In the genomic region with DNA sequence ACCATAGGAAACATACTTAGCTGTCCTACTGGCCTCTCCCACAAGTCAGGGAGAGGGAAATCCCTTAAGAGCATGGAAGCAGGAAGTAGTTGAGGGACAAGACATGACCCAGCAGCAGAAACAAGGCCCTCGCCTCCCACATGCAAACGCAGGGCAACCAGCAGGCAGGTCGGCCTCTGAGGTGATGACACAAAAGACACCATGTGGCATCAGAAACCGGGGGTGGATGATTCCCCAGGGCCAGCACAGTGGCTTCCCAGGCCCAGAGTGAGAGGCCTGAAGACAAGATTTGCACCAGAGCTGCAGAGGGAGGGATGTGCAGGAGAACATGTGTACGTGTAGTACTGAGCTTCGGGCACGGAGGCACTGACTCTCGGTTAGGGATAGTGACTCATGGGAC, we compare ENCODE assay signal across 26 cellular contexts. TPM values are rescaled to one million over a fixed set of nuclear protein-coding genes. Genes with fewer than 3 reads are reported as not detected.
DNase-seq lines count a peak whose midpoint lies in the region; ATAC-seq and TF ChIP-seq lines count a peak whose summit lies in the region.
"Had no signal": no experiment of that assay in that cellular context is flagged by ENCODE, and none has a peak within 500 bp of the region (broad histone marks: within the 10 kb centered on the region; RNA-seq: fewer than 3 reads in every experiment).

No MANE protein-coding gene starts in this region.

- H3K4me3 Mint-ChIP-seq in osteocyte (ENCODE audit: unreplicated experiment), result no peak overlapping the region
- H3K4me3 Mint-ChIP-seq: activated naive CD4-positive, alpha-beta T cell treated with anti-CD3 and anti-CD28 coated beads, Interleukin-2, amount 50 U/mL, for 24 hours; CD4-positive, alpha-beta T cell; effector memory CD8-positive, alpha-beta T cell; natural killer cell had no signal

- H3K4me1 ChIP-seq in upper lobe of right lung, result no peaks in the 10 kb centered on the region
- H3K4me1 ChIP-seq: pancreas, thyroid gland had no signal

- H3K27me3 ChIP-seq in upper lobe of right lung, result no peaks in the 10 kb centered on the region
- H3K27me3 ChIP-seq: ascending aorta, pancreas, thyroid gland had no signal

- H3K36me3 Mint-ChIP-seq in osteocyte (ENCODE audit: unreplicated experiment), result peaks cover 12% of the 10 kb centered on the region

- H3K4me1 Mint-ChIP-seq in osteocyte (ENCODE audit: unreplicated experiment), result peaks cover 7% of the 10 kb centered on the region

- ATAC-seq in upper lobe of right lung, result peak; percentile 24
- ATAC-seq: effector memory CD8-positive, alpha-beta T cell; natural killer cell; pancreas had no signal

- intact Hi-C loops in upper lobe of right lung (cut with DNase I), result no loop called here

- no peak overlapping the region for H3K27ac Mint-ChIP-seq in osteocyte (ENCODE audit: unreplicated experiment)
- H3K27ac Mint-ChIP-seq: activated naive CD4-positive, alpha-beta T cell treated with anti-CD3 and anti-CD28 coated beads, Interleukin-2, amount 50 U/mL, for 24 hours; CD4-positive, alpha-beta T cell; effector memory CD8-positive, alpha-beta T cell; natural killer cell had no signal

- H3K27me3 Mint-ChIP-seq in osteocyte (ENCODE audit: unreplicated experiment), result no peaks in the 10 kb centered on the region
- H3K27me3 Mint-ChIP-seq: activated naive CD4-positive, alpha-beta T cell treated with anti-CD3 and anti-CD28 coated beads, Interleukin-2, amount 50 U/mL, for 24 hours; CD4-positive, alpha-beta T cell; effector memory CD8-positive, alpha-beta T cell had no signal

- TF ChIP-seq CTCF in upper lobe of right lung (IDR thresholded peaks at IDR 0.05) (no peak), osteocyte (IDR thresholded peaks at IDR 0.05) (no peak)

- H3K4me3 ChIP-seq in upper lobe of right lung, result no peak overlapping the region
- H3K4me3 ChIP-seq: ascending aorta, pancreas, skin epidermis, thyroid gland had no signal

- H3K27ac ChIP-seq in upper lobe of right lung, result no peak overlapping the region
- H3K27ac ChIP-seq: ascending aorta, pancreas, skin epidermis, thyroid gland had no signal

- H3K36me3 ChIP-seq in upper lobe of right lung, result peaks cover 8% of the 10 kb centered on the region
- H3K36me3 ChIP-seq: ascending aorta, pancreas, thyroid gland had no signal

- H3K9me3 Mint-ChIP-seq in osteocyte (ENCODE audit: unreplicated experiment), result no peaks in the 10 kb centered on the region
- H3K9me3 Mint-ChIP-seq: activated naive CD4-positive, alpha-beta T cell treated with anti-CD3 and anti-CD28 coated beads, Interleukin-2, amount 50 U/mL, for 24 hours; CD4-positive, alpha-beta T cell; effector memory CD8-positive, alpha-beta T cell; natural killer cell had no signal

- no peaks in the 10 kb centered on the region for H3K9me3 ChIP-seq in upper lobe of right lung
- H3K9me3 ChIP-seq: ascending aorta, pancreas, thyroid gland had no signal

- peak; percentile 53 for DNase-seq in activated CD4-positive, alpha-beta T cell treated with anti-CD3 and anti-CD28 coated beads for 48 hours
- DNase-seq in activated CD4-positive, alpha-beta T cell treated with anti-CD3 and anti-CD28 coated beads for 1 hour, result no peak
- DNase-seq in stimulated activated CD4-positive, alpha-beta T cell treated with anti-CD3 and anti-CD28 coated beads, Interleukin-15, amount 100 ng/mL, for 48 hours (ENCODE audit: low read depth in 2 of 2), result peak; percentile 21 to 41
- no peak for DNase-seq in stimulated activated CD4-positive, alpha-beta T cell treated with anti-CD3 and anti-CD28 coated beads, Interleukin-4, amount 100 ng/mL, for 4 hours
- DNase-seq in islet precursor cell (peak; percentile 42), upper lobe of right lung (no peak), osteocyte (ENCODE audit: extremely low spot score, unreplicated experiment) (no peak), SKM-1 treated with dmso at 0.1 percent for 144 hours (lab: John Stamatoyannopoulos, UW; ENCODE audit: unreplicated experiment) (no peak)
- DNase-seq: activated CD4-positive, alpha-beta T cell treated with anti-CD3 and anti-CD28 coated beads, Interleukin-2, amount 50 U/mL, for 1 hour; CD4-positive, alpha-beta T cell; cortex of kidney; effector memory CD8-positive, alpha-beta T cell; HCEC 1CT; KG1; midbrain; MM.1S; natural killer cell; NCI-H1436; OCI-M1; pancreas; retina; stimulated activated naive CD4-positive, alpha-beta T cell; thyroid gland had no signal

RNA-seq across cellular contexts. Expression of a gene that starts 26.3 kb away (rescaled TPM):
- total RNA-seq in upper lobe of right lung (13.6 TPM), osteocyte (21.2 and 21.9 TPM in 2 replicates)

Comparison
In these comparisons a context has a peak if more than half of its experiments do, and no peak if none do; other contexts are left out.
1. DNase-seq: peak in activated CD4-positive, alpha-beta T cell treated with anti-CD3 and anti-CD28 coated beads for 48 hours (single experiment), stimulated activated CD4-positive, alpha-beta T cell treated with anti-CD3 and anti-CD28 coated beads, Interleukin-15, amount 100 ng/mL, for 48 hours (2 of 2) and islet precursor cell (single experiment); none in activated CD4-positive, alpha-beta T cell treated with anti-CD3 and anti-CD28 coated beads for 1 hour (single experiment), stimulated activated CD4-positive, alpha-beta T cell treated with anti-CD3 and anti-CD28 coated beads, Interleukin-4, amount 100 ng/mL, for 4 hours (0 of 2), upper lobe of right lung (single experiment), osteocyte (single experiment) and SKM-1 treated with dmso at 0.1 percent for 144 hours (single experiment).